In genomic region chr13:114118086-114118762, GRCh38 we compare ENCODE assay signal across 10 cellular contexts. TPM values are rescaled to one million over a fixed set of nuclear protein-coding genes. Genes with fewer than 3 reads are reported as not detected.
DNase-seq lines count a peak whose midpoint lies in the region; ATAC-seq and TF ChIP-seq lines count a peak whose summit lies in the region.
"Had no signal": no experiment of that assay in that cellular context is flagged by ENCODE, and none has a peak within 500 bp of the region (broad histone marks: within the 10 kb centered on the region; RNA-seq: fewer than 3 reads in every experiment).

No MANE protein-coding gene starts in this region.

- H3K4me1 Mint-ChIP-seq in T-helper 17 cell, result peaks cover 45% of the 10 kb centered on the region

- H2AFZ ChIP-seq in GM23248, result no peak overlapping the region

- no peak for TF ChIP-seq POLR2A in spleen (IDR thresholded peaks at IDR 0.05)

- H3K4me1 ChIP-seq in GM23248 (ENCODE audit: insufficient read depth), result peaks cover 45% of the 10 kb centered on the region
- peaks cover 10% of the 10 kb centered on the region for H3K4me1 ChIP-seq in iPS-20b (ENCODE audit: insufficient read depth, low read length)
- peaks cover 24 to 75% (median 69%) of the 10 kb centered on the region in 6 donors for H3K4me1 ChIP-seq in spleen

- peaks cover 4% of the 10 kb centered on the region for H3K36me3 Mint-ChIP-seq in T-helper 17 cell (ENCODE audit: low read depth)

- peak overlapping the region; percentile 90 for H3K27ac ChIP-seq in GM23248
- H3K27ac ChIP-seq in iPS-20b (ENCODE audit: low read length), result no peak overlapping the region
- H3K27ac ChIP-seq in spleen, result peak overlapping the region; percentile 24 to 83 (median 70)
- H3K27ac ChIP-seq: VCaP had no signal

- ATAC-seq in T-helper 17 cell, result no peak
- ATAC-seq in HG02610 (IDR thresholded peaks at IDR 0.05; ENCODE audit: unreplicated experiment), result no peak
- no peak for ATAC-seq in HG02970 (IDR thresholded peaks at IDR 0.05; ENCODE audit: low FRiP score, unreplicated experiment)

- no peaks in the 10 kb centered on the region for H3K9me3 ChIP-seq in GM23248 (ENCODE audit: low read depth)
- H3K9me3 ChIP-seq in T-helper 17 cell (ENCODE audit: control insufficient read depth, low read length, poor library complexity, severe bottlenecking), result no peaks in the 10 kb centered on the region
- no peaks in the 10 kb centered on the region for H3K9me3 ChIP-seq in iPS-20b (ENCODE audit: insufficient read depth, low read depth, low read length)
- H3K9me3 ChIP-seq in spleen, result no peaks in the 10 kb centered on the region

- no peaks in the 10 kb centered on the region for H4K20me1 ChIP-seq in GM23248 (ENCODE audit: insufficient read depth)

- H3K36me3 ChIP-seq in GM23248 (ENCODE audit: low read depth) (no peaks in the 10 kb centered on the region), iPS-20b (ENCODE audit: insufficient read depth, low read depth, low read length) (no peaks in the 10 kb centered on the region), spleen (peaks cover 0 to 14% (median 0%) of the 10 kb centered on the region in 6 donors)

- H3K27ac Mint-ChIP-seq in T-helper 17 cell, result peak overlapping the region; percentile 91

- peak overlapping the region; percentile 88 for H3K4me2 ChIP-seq in GM23248 (ENCODE audit: unreplicated experiment)

- H3F3A ChIP-seq in GM23248 (ENCODE audit: insufficient read depth), result peaks cover 33% of the 10 kb centered on the region

- in situ Hi-C loops in GM23248 (cut with MboI), result no loop called here

- no peaks in the 10 kb centered on the region for H3K9me2 ChIP-seq in GM23248 (ENCODE audit: insufficient read depth)

- H3K4me3 Mint-ChIP-seq in T-helper 17 cell, result peak overlapping the region; percentile 80

- no peaks in the 10 kb centered on the region for H3K27me3 Mint-ChIP-seq in T-helper 17 cell

- intact Hi-C loops in spleen (cut with DNase I; ENCODE audit: low total_unique reads), result no loop called here

- H3K79me2 ChIP-seq in GM23248 (ENCODE audit: insufficient read depth), result peaks cover 79% of the 10 kb centered on the region

- H3K9ac ChIP-seq in GM23248, result peak overlapping the region; percentile 74
- peak overlapping the region; percentile 45; the same call in 1 of the 2 replicates for H3K9ac ChIP-seq in iPS-20b (ENCODE audit: low read depth, low read length)

- H3K27me3 ChIP-seq in GM23248 (replicated peaks; ENCODE audit: insufficient read depth) (no peaks in the 10 kb centered on the region), iPS-20b (ENCODE audit: insufficient read depth, low read length) (no peaks in the 10 kb centered on the region), spleen (replicated peaks in 1 of 7) (no peaks in the 10 kb centered on the region)

- 31 to 34% methylated on average over 11 of the region's 11 CpGs for WGBS in GM23248 (ENCODE audit: low coverage in 1 of 2, low lambda C conversion rate in 2 of 2, missing lambda C conversion rate in 2 of 2), 2 experiments
- 67 to 81% (median 70%) methylated on average over 10 to 11 of the region's 11 CpGs for WGBS in spleen, 5 donors

- H3K4me3 ChIP-seq in GM23248 (peak overlapping the region; percentile 58), iPS-20b (ENCODE audit: low read length) (no peak overlapping the region), spleen (no peak overlapping the region)

- DNase-seq in GM23248, result peak; percentile 48
- DNase-seq in T-helper 17 cell, result no peak
- DNase-seq in spleen, result peak; percentile 28
- DNase-seq in middle frontal gyrus (ENCODE audit: extremely low spot score, low spot score), result no peak
- no peak for DNase-seq in SW480 (ENCODE audit: low spot score)
- DNase-seq: stimulated activated CD4-positive, alpha-beta T cell treated with anti-CD3 and anti-CD28 coated beads, Interleukin-1b, Interleukin-23, amount 100 ng/mL, for 48 hours had no signal

- no peak for TF ChIP-seq CTCF in spleen (IDR thresholded peaks at IDR 0.05 in 8 of 11, conservative IDR thresholded peaks at IDR 0.05 in 3 of 11)

RNA-seq across cellular contexts. Expression of gene RASA3, which starts 14.2 kb away (rescaled TPM):
- 36.7 and 46.2 TPM in 2 replicates for total RNA-seq in GM23248 (2014; rRNA removed; shearing (Covaris generic))
- polyA plus RNA-seq in GM23248 (2016; fragmentation: Nextera tagmentation; extraction: Ambion mirVana) (30.0 and 34.3 TPM in 2 replicates), spleen (10 to 100 TPM; 11.7 to 17.2 (median 12.1) TPM)
- total RNA-seq in T-helper 17 cell (100 to 1,000 TPM; 204 to 215 TPM), spleen (10 to 100 TPM; 35.9 to 52.8 (median 52.0) TPM)

Comparison
In these comparisons a context has a peak if more than half of its experiments do, and no peak if none do; other contexts are left out.
1. DNase-seq: peak in GM23248 (single experiment) and spleen (single experiment); none in T-helper 17 cell (0 of 3), middle frontal gyrus (single experiment) and SW480 (single experiment).